Comparison of ENCODE assay signal across 17 cellular contexts in the genomic region with DNA sequence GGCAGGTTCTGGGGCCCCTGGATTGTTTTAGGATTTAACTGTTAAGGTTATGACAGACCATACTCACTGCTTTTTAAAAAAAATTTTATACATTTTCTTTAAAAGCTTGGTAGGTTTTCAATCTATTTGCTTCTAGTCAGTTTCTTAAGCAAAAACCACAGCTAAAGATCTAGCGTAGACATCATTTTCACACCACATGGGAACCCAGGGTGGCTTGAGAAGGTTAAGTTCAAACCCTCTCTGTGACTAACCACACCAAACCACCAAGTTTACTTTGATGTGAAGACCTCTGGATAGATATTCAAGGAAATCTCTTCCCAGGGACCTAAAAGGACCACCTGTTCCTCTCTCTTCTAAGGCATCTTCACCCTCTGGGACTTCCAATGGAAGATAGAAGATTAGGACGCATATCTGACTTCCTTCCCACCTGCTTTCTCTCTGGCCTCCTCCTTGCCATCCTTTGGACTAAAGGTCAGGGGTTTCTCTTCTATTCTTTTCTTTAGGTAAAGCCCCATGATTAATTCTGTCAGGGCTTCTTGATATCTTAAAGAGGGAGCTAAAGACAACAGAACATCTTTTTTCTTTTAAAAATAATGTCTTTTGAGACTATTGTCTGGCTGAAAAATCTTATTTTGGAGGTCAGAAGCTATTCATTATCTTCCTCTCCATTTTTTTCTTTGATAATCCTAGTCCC. TPM values are rescaled to one million over a fixed set of nuclear protein-coding genes. Genes with fewer than 3 reads are reported as not detected.
DNase-seq lines count a peak whose midpoint lies in the region; ATAC-seq and TF ChIP-seq lines count a peak whose summit lies in the region.
"Had no signal": no experiment of that assay in that cellular context is flagged by ENCODE, and none has a peak within 500 bp of the region (broad histone marks: within the 10 kb centered on the region; RNA-seq: fewer than 3 reads in every experiment).

No MANE protein-coding gene starts in this region.

- no peaks in the 10 kb centered on the region for H3K9me3 ChIP-seq in WERI-Rb-1 (ENCODE audit: severe bottlenecking)
- H3K9me3 ChIP-seq: testis had no signal

- H3K36me3 Mint-ChIP-seq in activated T-cell treated with anti-CD3 and anti-CD28 coated beads, Interleukin-2, amount 50 U/mL, for 24 hours (ENCODE audit: low read depth), result peaks cover 17% of the 10 kb centered on the region
- H3K36me3 Mint-ChIP-seq in T-cell, result peaks cover under 1% of the 10 kb centered on the region
- H3K36me3 Mint-ChIP-seq in activated naive CD8-positive, alpha-beta T cell treated with anti-CD3 and anti-CD28 coated beads, Interleukin-2, amount 50 U/mL, for 24 hours (ENCODE audit: low read depth), result no peaks in the 10 kb centered on the region
- H3K36me3 Mint-ChIP-seq in stimulated activated effector memory CD8-positive, alpha-beta T cell treated with anti-CD3 and anti-CD28 coated beads, Interleukin-12 subunit alpha, Interleukin-12 subunit beta, amount 100 ng/mL, for 72 hours, result peaks cover 54% of the 10 kb centered on the region

- H3K9me3 Mint-ChIP-seq in activated T-cell treated with anti-CD3 and anti-CD28 coated beads, Interleukin-2, amount 50 U/mL, for 24 hours, result no peaks in the 10 kb centered on the region
- no peaks in the 10 kb centered on the region for H3K9me3 Mint-ChIP-seq in T-cell
- H3K9me3 Mint-ChIP-seq in activated naive CD8-positive, alpha-beta T cell treated with anti-CD3 and anti-CD28 coated beads, Interleukin-2, amount 50 U/mL, for 24 hours, result no peaks in the 10 kb centered on the region
- H3K9me3 Mint-ChIP-seq in stimulated activated effector memory CD8-positive, alpha-beta T cell treated with anti-CD3 and anti-CD28 coated beads, Interleukin-12 subunit alpha, Interleukin-12 subunit beta, amount 100 ng/mL, for 72 hours, result no peaks in the 10 kb centered on the region
- H3K9me3 Mint-ChIP-seq: endodermal cell, H9 had no signal

- no peak overlapping the region for H3K27ac ChIP-seq in WERI-Rb-1

- no peak overlapping the region for H3K4me3 ChIP-seq in WERI-Rb-1 (ENCODE audit: low read depth, low read length)
- H3K4me3 ChIP-seq: testis had no signal

- H3K4me3 Mint-ChIP-seq in activated T-cell treated with anti-CD3 and anti-CD28 coated beads, Interleukin-2, amount 50 U/mL, for 24 hours, result peak overlapping the region; percentile 50
- H3K4me3 Mint-ChIP-seq in T-cell, result peak overlapping the region in 2 of 3 donors; percentile 59 to 67
- H3K4me3 Mint-ChIP-seq in activated naive CD8-positive, alpha-beta T cell treated with anti-CD3 and anti-CD28 coated beads, Interleukin-2, amount 50 U/mL, for 24 hours, result no peak overlapping the region
- peak overlapping the region; percentile 62 for H3K4me3 Mint-ChIP-seq in stimulated activated effector memory CD8-positive, alpha-beta T cell treated with anti-CD3 and anti-CD28 coated beads, Interleukin-12 subunit alpha, Interleukin-12 subunit beta, amount 100 ng/mL, for 72 hours
- H3K4me3 Mint-ChIP-seq: endodermal cell, H9 had no signal

- ATAC-seq in T-cell (replicated peaks in 1 of 4) (peak in 1 of 4 experiments; percentile 26), HG02763 (IDR thresholded peaks at IDR 0.05; ENCODE audit: unreplicated experiment) (no peak)
- ATAC-seq in activated naive CD8-positive, alpha-beta T cell treated with anti-CD3 and anti-CD28 coated beads, Interleukin-2, amount 50 U/mL, for 24 hours, result peak; percentile 75
- peak; percentile 79 for ATAC-seq in stimulated activated effector memory CD8-positive, alpha-beta T cell treated with anti-CD3 and anti-CD28 coated beads, Interleukin-12 subunit alpha, Interleukin-12 subunit beta, amount 100 ng/mL, for 72 hours

- H3K27me3 ChIP-seq in WERI-Rb-1 (ENCODE audit: insufficient read depth, low read depth, severe bottlenecking), result no peaks in the 10 kb centered on the region
- H3K27me3 ChIP-seq: testis had no signal

- H3K27ac Mint-ChIP-seq in activated T-cell treated with anti-CD3 and anti-CD28 coated beads, Interleukin-2, amount 50 U/mL, for 24 hours, result peak overlapping the region; percentile 84
- H3K27ac Mint-ChIP-seq in T-cell, result peak overlapping the region; percentile 97
- H3K27ac Mint-ChIP-seq in activated naive CD8-positive, alpha-beta T cell treated with anti-CD3 and anti-CD28 coated beads, Interleukin-2, amount 50 U/mL, for 24 hours, result peak overlapping the region; percentile 87
- H3K27ac Mint-ChIP-seq in stimulated activated effector memory CD8-positive, alpha-beta T cell treated with anti-CD3 and anti-CD28 coated beads, Interleukin-12 subunit alpha, Interleukin-12 subunit beta, amount 100 ng/mL, for 72 hours, result peak overlapping the region; percentile 89
- H3K27ac Mint-ChIP-seq: endodermal cell, H9 had no signal

- POLR2A ChIA-PET in T-cell (lab: Charles Lee), result interaction anchor here (0.6 to 1.0 kb wide), 3 partner anchors 10 to 175 kb away, joined by 3 to 8 read pairs (median 5); no protein-coding TSS in a partner anchor

- DNase-seq in activated T-cell treated with anti-CD3 and anti-CD28 coated beads, Interleukin-2, amount 50 U/mL, for 24 hours, result no peak
- no peak for DNase-seq in activated T-cell treated with anti-CD3 and anti-CD28 coated beads, Interleukin-2, amount 50 U/mL, for 48 hours
- DNase-seq in T-cell, result no peak
- DNase-seq in activated naive CD8-positive, alpha-beta T cell treated with anti-CD3 and anti-CD28 coated beads, Interleukin-2, amount 50 U/mL, for 24 hours, result no peak
- DNase-seq in stimulated activated effector memory CD8-positive, alpha-beta T cell treated with anti-CD3 and anti-CD28 coated beads, Interleukin-12 subunit alpha, Interleukin-12 subunit beta, amount 100 ng/mL, for 72 hours (ENCODE audit: low spot score in 2 of 2), result no peak
- no peak for DNase-seq in cortex of kidney (lab: John Stamatoyannopoulos, UW)
- DNase-seq in WERI-Rb-1, result no peak
- DNase-seq: anterior cingulate cortex, cerebellar nuclear complex, endodermal cell, H9, midbrain, NCI-H1417, NCI-H748 treated with DMSO at 0.1 percent for 48 hours, SHP77 treated with DMSO at 0.1 percent for 48 hours, testis had no signal

- H3K4me1 Mint-ChIP-seq in activated T-cell treated with anti-CD3 and anti-CD28 coated beads, Interleukin-2, amount 50 U/mL, for 24 hours (ENCODE audit: low read depth), result peaks cover 62% of the 10 kb centered on the region
- H3K4me1 Mint-ChIP-seq in T-cell, result peaks cover 38 to 49% (median 46%) of the 10 kb centered on the region in 3 donors
- peaks cover 57% of the 10 kb centered on the region for H3K4me1 Mint-ChIP-seq in activated naive CD8-positive, alpha-beta T cell treated with anti-CD3 and anti-CD28 coated beads, Interleukin-2, amount 50 U/mL, for 24 hours
- peaks cover 76% of the 10 kb centered on the region for H3K4me1 Mint-ChIP-seq in stimulated activated effector memory CD8-positive, alpha-beta T cell treated with anti-CD3 and anti-CD28 coated beads, Interleukin-12 subunit alpha, Interleukin-12 subunit beta, amount 100 ng/mL, for 72 hours
- H3K4me1 Mint-ChIP-seq: endodermal cell had no signal

- CTCF ChIA-PET in T-cell (lab: Charles Lee), result interaction anchor here in 1 of 2 donors (1.5 kb wide), 1 partner anchor 8 kb away, joined by 3 read pairs; no protein-coding TSS in a partner anchor

- no peak for TF ChIP-seq CTCF in WERI-Rb-1 (IDR thresholded peaks at IDR 0.05; ENCODE audit: low read depth, low read length)

- H3K36me3 ChIP-seq in WERI-Rb-1, result no peaks in the 10 kb centered on the region

- H3K27me3 Mint-ChIP-seq in activated T-cell treated with anti-CD3 and anti-CD28 coated beads, Interleukin-2, amount 50 U/mL, for 24 hours, result no peaks in the 10 kb centered on the region
- H3K27me3 Mint-ChIP-seq in T-cell, result no peaks in the 10 kb centered on the region
- no peaks in the 10 kb centered on the region for H3K27me3 Mint-ChIP-seq in activated naive CD8-positive, alpha-beta T cell treated with anti-CD3 and anti-CD28 coated beads, Interleukin-2, amount 50 U/mL, for 24 hours

RNA-seq across cellular contexts. Expression of a gene that starts 32.3 kb away (rescaled TPM):
- 100 to 1,000 TPM in 1 of 5 donors, 10 to 100 TPM in 3, 1 to 10 TPM in 1; 9.7 to 144 (median 18.5) TPM for total RNA-seq in T-cell
